Comparison of ENCODE assay signal across 9 cellular contexts in genomic region chr12:66241061-66242043, GRCh38. TPM values are rescaled to one million over a fixed set of nuclear protein-coding genes. Genes with fewer than 3 reads are reported as not detected.
DNase-seq lines count a peak whose midpoint lies in the region; ATAC-seq and TF ChIP-seq lines count a peak whose summit lies in the region.
"Had no signal": no experiment of that assay in that cellular context is flagged by ENCODE, and none has a peak within 500 bp of the region (broad histone marks: within the 10 kb centered on the region; RNA-seq: fewer than 3 reads in every experiment).

No MANE protein-coding gene starts in this region.

- H4K20me1 ChIP-seq in mammary epithelial cell (ENCODE audit: insufficient read depth, low read length), result no peaks in the 10 kb centered on the region

- H3K4me3 ChIP-seq in mammary epithelial cell (replicated peaks in 1 of 3; ENCODE audit: insufficient read depth in 1 of 3, low read depth in 2 of 3, low read length in 3 of 3) (no peak overlapping the region), lower lobe of right lung (no peak overlapping the region)
- H3K4me3 ChIP-seq: left ventricle myocardium inferior had no signal

- H3K9ac ChIP-seq in mammary epithelial cell (ENCODE audit: insufficient read depth, low read length), result no peak overlapping the region

- WGBS in mammary epithelial cell (ENCODE audit: low coverage, missing lambda C conversion rate), result 87% methylated on average over 7 of the region's 7 CpGs

- in situ Hi-C loops in mammary epithelial cell (cut with MboI; ENCODE audit: low sequenced_read_pairs in 2 of 2), result no loop called here

- H3K27ac ChIP-seq in mammary epithelial cell (ENCODE audit: insufficient read depth, low read depth, low read length) (no peak overlapping the region), lower lobe of right lung (no peak overlapping the region)
- H3K27ac ChIP-seq: left ventricle myocardium inferior had no signal

- peaks cover 5% of the 10 kb centered on the region for H3K27me3 ChIP-seq in mammary epithelial cell (ENCODE audit: insufficient read depth, low read length)
- no peaks in the 10 kb centered on the region for H3K27me3 ChIP-seq in lower lobe of right lung (ENCODE audit: low read depth)

- H3K9me3 ChIP-seq in mammary epithelial cell (replicated peaks; ENCODE audit: insufficient read depth, low read length) (no peaks in the 10 kb centered on the region), lower lobe of right lung (no peaks in the 10 kb centered on the region)
- H3K9me3 ChIP-seq: left ventricle myocardium inferior had no signal

- H2AFZ ChIP-seq in mammary epithelial cell (ENCODE audit: low read depth, low read length), result no peak overlapping the region

- DNase-seq in AML-193 (lab: John Stamatoyannopoulos, UW), result peak; percentile 85 to 90
- DNase-seq in M059J (ENCODE audit: low read depth), result peak; percentile 57
- peak; percentile 61 for DNase-seq in mammary epithelial cell
- no peak for DNase-seq in lower lobe of right lung
- DNase-seq in T-helper 1 cell, result no peak
- no peak for DNase-seq in NCI-H1930 (lab: John Stamatoyannopoulos, UW)
- DNase-seq: left ventricle myocardium inferior had no signal

- ATAC-seq in lower lobe of right lung (peak; percentile 52 to 69), esophagus mucosa (no peak)
- ATAC-seq in activated CD4-positive, CD25-positive, alpha-beta regulatory T cell treated with anti-CD3 and anti-CD28 coated beads, Interleukin-2, amount 50 U/mL, for 24 hours, result no peak

- CTCF ChIA-PET in mammary epithelial cell (lab: Charles Lee; ENCODE audit: low non-redundant PET), result no interaction called here

- no peak overlapping the region for H3K4me2 ChIP-seq in mammary epithelial cell (ENCODE audit: insufficient read depth, low read depth, low read length)

- H3K36me3 ChIP-seq in mammary epithelial cell (ENCODE audit: insufficient read depth, low read length) (no peaks in the 10 kb centered on the region), lower lobe of right lung (peaks cover 43% of the 10 kb centered on the region)

- no peaks in the 10 kb centered on the region for H3K4me1 ChIP-seq in mammary epithelial cell (ENCODE audit: insufficient read depth, low read length)
- no peaks in the 10 kb centered on the region for H3K4me1 ChIP-seq in lower lobe of right lung

- dilution Hi-C loops in mammary epithelial cell (cut with HindIII; ENCODE audit: low sequenced_read_pairs), result no loop called here

- intact Hi-C loops in mammary epithelial cell (cut with micrococcal nuclease) (no loop called here), lower lobe of right lung (cut with DNase I) (no loop called here)

- no TSS peak for BruUV-seq in mammary epithelial cell (replicated peaks; lab: Mats Ljungman, UMichigan)

- H3K79me2 ChIP-seq in mammary epithelial cell (ENCODE audit: insufficient read depth, low read length), result no peaks in the 10 kb centered on the region

- no peak for TF ChIP-seq CTCF in mammary epithelial cell (conservative IDR thresholded peaks at IDR 0.05 in 1 of 2, IDR thresholded peaks at IDR 0.05 in 1 of 2; ENCODE audit: extremely low read depth in 1 of 2, insufficient read depth in 1 of 2, low read depth in 1 of 2, low read length in 2 of 2)
- TF ChIP-seq CTCF in lower lobe of right lung (IDR thresholded peaks at IDR 0.05), result no peak

RNA-seq across cellular contexts. Expression of gene IRAK3, which starts 52.3 kb away (rescaled TPM):
- 0.02 and 0.05 TPM in 2 replicates for total RNA-seq in M059J (2014; rRNA removed; shearing (Covaris generic))
- under 1 TPM; 0.42 to 0.50 TPM for total RNA-seq in mammary epithelial cell
- polyA plus RNA-seq in mammary epithelial cell, result 0.10 TPM
- not detected for polyA minus RNA-seq in mammary epithelial cell
- total RNA-seq in lower lobe of right lung, result 50.7 TPM
- total RNA-seq in esophagus mucosa, result 3.0 TPM

Comparison
In these comparisons a context has a peak if more than half of its experiments do, and no peak if none do; other contexts are left out.
1. DNase-seq: peak in AML-193 (2 of 2), M059J (single experiment) and mammary epithelial cell (single experiment); none in lower lobe of right lung (single experiment), T-helper 1 cell (0 of 5) and NCI-H1930 (0 of 2).
2. ATAC-seq: peak in lower lobe of right lung (2 of 2); none in activated CD4-positive, CD25-positive, alpha-beta regulatory T cell treated with anti-CD3 and anti-CD28 coated beads, Interleukin-2, amount 50 U/mL, for 24 hours (0 of 2) and esophagus mucosa (single experiment).
3. RNA of gene IRAK3, which starts 52.3 kb away (total RNA-seq): 50.7 TPM in lower lobe of right lung (single experiment); 3.0 TPM in esophagus mucosa (single experiment), 0.42 to 0.50 TPM in mammary epithelial cell and 0.02 to 0.05 TPM in M059J; every median in the first group is over 10 times any median in the second.